Comparison of ENCODE assay signal across 1 cellular context in genomic region chr6:30740540-30740870, GRCh38.
TF ChIP-seq lines count a peak whose summit lies in the region.

No MANE protein-coding gene starts in this region.

TF ChIP-seq in A549, 52 proteins besides CTCF, POLR2A, EP300 and RAD21:
- TF ChIP-seq POLR2AphosphoS2 (conservative IDR thresholded peaks at IDR 0.05; ENCODE audit: low read length) = 0 out of 2 replicates have a peak, but pooled peaks have one; percentile 30
- no peak for TF ChIP-seq JUNB (IDR thresholded peaks at IDR 0.05)
